16 cellular contexts compared by ENCODE assay signal in genomic region chr17:65584604-65585521, GRCh38. TPM values are rescaled to one million over a fixed set of nuclear protein-coding genes. Genes with fewer than 3 reads are reported as not detected.
DNase-seq lines count a peak whose midpoint lies in the region; ATAC-seq and TF ChIP-seq lines count a peak whose summit lies in the region.
"Had no signal": no experiment of that assay in that cellular context is flagged by ENCODE, and none has a peak within 500 bp of the region (broad histone marks: within the 10 kb centered on the region; RNA-seq: fewer than 3 reads in every experiment).

No MANE protein-coding gene starts in this region.

- TF ChIP-seq CTCF in SK-N-SH (IDR thresholded peaks at IDR 0.05): no peak
- TF ChIP-seq CTCF in gastrocnemius medialis (IDR thresholded peaks at IDR 0.05 in 4 of 5, conservative IDR thresholded peaks at IDR 0.05 in 1 of 5): no peak

- H3K27me3 ChIP-seq in SK-N-SH (ENCODE audit: insufficient read depth) (no peaks in the 10 kb centered on the region), gastrocnemius medialis (no peaks in the 10 kb centered on the region)
- H3K27me3 ChIP-seq: Peyer's patch had no signal

- no peak for TF ChIP-seq POLR2A in gastrocnemius medialis (IDR thresholded peaks at IDR 0.05)

- H3K79me2 ChIP-seq in SK-N-SH (ENCODE audit: insufficient read depth): no peaks in the 10 kb centered on the region

- H3F3A ChIP-seq in SK-N-SH (replicated peaks; ENCODE audit: insufficient read depth): no peaks in the 10 kb centered on the region

- TF ChIP-seq EP300 in SK-N-SH (IDR thresholded peaks at IDR 0.05; ENCODE audit: borderline replicate concordance in 1 of 2, low read depth in 1 of 2, low read length in 1 of 2): no peak

- in situ Hi-C loops in gastrocnemius medialis (cut with MboI; ENCODE audit: low sequenced_read_pairs in 4 of 4): no loop called here

- intact Hi-C loops in gastrocnemius medialis (cut with DNase I; ENCODE audit: low total_unique reads) (no loop called here), left colon (cut with DNase I, micrococcal nuclease) (no loop called here)

- no peaks in the 10 kb centered on the region for H3K36me3 ChIP-seq in SK-N-SH (replicated peaks in 1 of 2; ENCODE audit: control insufficient read depth in 1 of 2, insufficient read depth in 2 of 2, low read length in 1 of 2)
- H3K36me3 ChIP-seq in gastrocnemius medialis: no peaks in the 10 kb centered on the region
- H3K36me3 ChIP-seq: Peyer's patch had no signal

- H3K9ac ChIP-seq in SK-N-SH: no peak overlapping the region

- 66% methylated on average over 11 of the region's 12 CpGs for WGBS in SK-N-SH (ENCODE audit: low lambda C conversion rate)

- no peaks in the 10 kb centered on the region for H4K20me1 ChIP-seq in SK-N-SH (ENCODE audit: insufficient read depth)

- H3K27ac ChIP-seq in SK-N-SH (ENCODE audit: low read depth in 2 of 2, low read length in 1 of 2) (no peak overlapping the region), gastrocnemius medialis (peak overlapping the region in 2 of 4 donors; percentile 11 to 33)
- H3K27ac ChIP-seq: Peyer's patch had no signal

- no peak overlapping the region for H2AFZ ChIP-seq in SK-N-SH (ENCODE audit: low read depth)

- H3K9me3 ChIP-seq in SK-N-SH (no peaks in the 10 kb centered on the region), gastrocnemius medialis (no peaks in the 10 kb centered on the region)
- H3K9me3 ChIP-seq: Peyer's patch had no signal

- H3K4me2 ChIP-seq in SK-N-SH: no peak overlapping the region

- DNase-seq in SK-N-SH (no peak), HT-29 (ENCODE audit: low spot score) (peak; percentile 66), cerebellum (ENCODE audit: low spot score) (peak; percentile 69), gastrocnemius medialis (peak in 1 of 2 donors; percentile 55), left colon (no peak), NCI-H748 (lab: John Stamatoyannopoulos, UW; ENCODE audit: unreplicated experiment) (no peak), AML-193 (lab: John Stamatoyannopoulos, UW) (no peak)
- DNase-seq: activated CD4-positive, alpha-beta T cell treated with anti-CD3 and anti-CD28 coated beads for 1 hour; H7; natural killer cell; NCI-H146; NCI-H524 treated with DMSO at 0.1 percent for 48 hours; stimulated activated naive CD4-positive, alpha-beta T cell treated with Interleukin-2 at 50 U/mL for 16 hours had no signal

- CTCF ChIA-PET in SK-N-SH (lab: Yijun Ruan, JAX): interaction anchor here (0.6 kb wide), 1 partner anchor 10 kb away, joined by 3 read pairs; no protein-coding TSS in a partner anchor

- H3K4me3 ChIP-seq in SK-N-SH (ENCODE audit: low read depth in 2 of 2, low read length in 1 of 2) (no peak overlapping the region), gastrocnemius medialis (no peak overlapping the region)
- H3K4me3 ChIP-seq: K562, Peyer's patch had no signal

- TF ChIP-seq RAD21 in SK-N-SH (IDR thresholded peaks at IDR 0.05; ENCODE audit: low read length): no peak

- no peaks in the 10 kb centered on the region for H3K9me2 ChIP-seq in SK-N-SH

- H3K4me1 ChIP-seq in SK-N-SH (ENCODE audit: control insufficient read depth in 1 of 2, insufficient read depth in 2 of 2, low read depth in 1 of 2, low read length in 1 of 2) (peaks cover 0 to 13% of the 10 kb centered on the region in 2 experiments; a peak in 1 of 4 replicates), gastrocnemius medialis (peaks cover 0 to 15% of the 10 kb centered on the region in 2 donors)

- peak; percentile 30 for ATAC-seq in SK-N-SH treated with all-trans-retinoic acid at 6 μM for 48 hours
- ATAC-seq in gastrocnemius medialis: peak; percentile 37 to 78
- no peak for ATAC-seq in left colon
- ATAC-seq: K562, natural killer cell had no signal

- POLR2A ChIA-PET in SK-N-SH (lab: Yijun Ruan, JAX): no interaction called here

TF ChIP-seq in SK-N-SH treated with all-trans-retinoic acid at 6 μM for 48 hours, 23 proteins besides CTCF, POLR2A, EP300 and RAD21:
- TF ChIP-seq ZNF70 (CRISPR knock-in tag; IDR thresholded peaks at IDR 0.05) (no peak), SNAI2 (CRISPR knock-in tag; IDR thresholded peaks at IDR 0.05) (no peak), CSDC2 (CRISPR knock-in tag; IDR thresholded peaks at IDR 0.05) (no peak), POU6F1 (CRISPR knock-in tag; IDR thresholded peaks at IDR 0.05; ENCODE audit: borderline replicate concordance, low read depth) (no peak), OSR1 (CRISPR knock-in tag; IDR thresholded peaks at IDR 0.05) (no peak), PPARA (CRISPR knock-in tag; IDR thresholded peaks at IDR 0.05; ENCODE audit: borderline replicate concordance) (no peak), ZFP3 (CRISPR knock-in tag; IDR thresholded peaks at IDR 0.05) (no peak), GLIS3 (CRISPR knock-in tag; IDR thresholded peaks at IDR 0.05) (no peak), ISL1 (CRISPR knock-in tag; IDR thresholded peaks at IDR 0.05) (no peak), RARB (CRISPR knock-in tag; IDR thresholded peaks at IDR 0.05) (no peak), ZFP30 (CRISPR knock-in tag; IDR thresholded peaks at IDR 0.05) (no peak), ZC3H10 (CRISPR knock-in tag; IDR thresholded peaks at IDR 0.05) (no peak), ZNF565 (CRISPR knock-in tag; conservative IDR thresholded peaks at IDR 0.05; ENCODE audit: low read depth) (no peak)

TF ChIP-seq in SK-N-SH, 30 proteins besides CTCF, POLR2A, EP300 and RAD21 (continues in another document):
- TF ChIP-seq FOSL2 (IDR thresholded peaks at IDR 0.05; ENCODE audit: borderline replicate concordance, low read depth) (no peak), PBX3 (IDR thresholded peaks at IDR 0.05) (no peak), MEF2A (IDR thresholded peaks at IDR 0.05; ENCODE audit: borderline replicate concordance, low read depth) (no peak), EZH2phosphoT487 (IDR thresholded peaks at IDR 0.05; ENCODE audit: borderline replicate concordance, low read depth) (no peak), RCOR1 (IDR thresholded peaks at IDR 0.05; ENCODE audit: low read length) (no peak), NRF1 (IDR thresholded peaks at IDR 0.05; ENCODE audit: low read depth, low read length) (no peak), YY1 (IDR thresholded peaks at IDR 0.05; ENCODE audit: low read depth) (no peak), RXRA (IDR thresholded peaks at IDR 0.05; ENCODE audit: borderline replicate concordance, low read depth) (no peak), TAF1 (IDR thresholded peaks at IDR 0.05; ENCODE audit: borderline replicate concordance, low read depth, low read length) (no peak), RFX5 (IDR thresholded peaks at IDR 0.05; ENCODE audit: low read length) (no peak), GATA2 (CRISPR knock-in tag; IDR thresholded peaks at IDR 0.05) (no peak), POLR2AphosphoS5 (IDR thresholded peaks at IDR 0.05; ENCODE audit: low read depth, low read length) (no peak), ZBTB33 (IDR thresholded peaks at IDR 0.05; ENCODE audit: borderline replicate concordance, low read depth) (no peak), SIN3A (IDR thresholded peaks at IDR 0.05; ENCODE audit: borderline replicate concordance, low read depth, low read length) (no peak), MXI1 (IDR thresholded peaks at IDR 0.05; ENCODE audit: low read depth, low read length) (no peak)
- TF ChIP-seq, protein P1, sequence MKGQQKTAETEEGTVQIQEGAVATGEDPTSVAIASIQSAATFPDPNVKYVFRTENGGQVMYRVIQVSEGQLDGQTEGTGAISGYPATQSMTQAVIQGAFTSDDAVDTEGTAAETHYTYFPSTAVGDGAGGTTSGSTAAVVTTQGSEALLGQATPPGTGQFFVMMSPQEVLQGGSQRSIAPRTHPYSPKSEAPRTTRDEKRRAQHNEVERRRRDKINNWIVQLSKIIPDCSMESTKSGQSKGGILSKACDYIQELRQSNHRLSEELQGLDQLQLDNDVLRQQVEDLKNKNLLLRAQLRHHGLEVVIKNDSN (IDR thresholded peaks at IDR 0.05; ENCODE audit: borderline replicate concordance, low read depth): no peak
- TF ChIP-seq, protein P2, sequence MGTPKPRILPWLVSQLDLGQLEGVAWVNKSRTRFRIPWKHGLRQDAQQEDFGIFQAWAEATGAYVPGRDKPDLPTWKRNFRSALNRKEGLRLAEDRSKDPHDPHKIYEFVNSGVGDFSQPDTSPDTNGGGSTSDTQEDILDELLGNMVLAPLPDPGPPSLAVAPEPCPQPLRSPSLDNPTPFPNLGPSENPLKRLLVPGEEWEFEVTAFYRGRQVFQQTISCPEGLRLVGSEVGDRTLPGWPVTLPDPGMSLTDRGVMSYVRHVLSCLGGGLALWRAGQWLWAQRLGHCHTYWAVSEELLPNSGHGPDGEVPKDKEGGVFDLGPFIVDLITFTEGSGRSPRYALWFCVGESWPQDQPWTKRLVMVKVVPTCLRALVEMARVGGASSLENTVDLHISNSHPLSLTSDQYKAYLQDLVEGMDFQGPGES (IDR thresholded peaks at IDR 0.05; ENCODE audit: low read depth, low read length): no peak

RNA-seq across cellular contexts. Expression of gene AXIN2, which starts 23.4 kb away (rescaled TPM):
- polyA plus RNA-seq in SK-N-SH (2012; rRNA removed): 7.9 and 8.3 TPM in 2 replicates
- 5.4 and 7.0 TPM in 2 replicates for polyA plus RNA-seq in SK-N-SH (2012; cell fraction: cytosol; rRNA removed)
- polyA plus RNA-seq in SK-N-SH (2012; cell fraction: nucleus; rRNA removed): 17.8 and 19.1 TPM in 2 replicates
- 58.9 and 72.1 TPM in 2 replicates for total RNA-seq in HT-29 (2014; rRNA removed; shearing (Covaris generic))
- 41.2 TPM for total RNA-seq in cerebellum
- 10 to 100 TPM in 3 of 4 donors, 1 to 10 TPM in 1; 9.9 to 27.2 (median 17.9) TPM for total RNA-seq in gastrocnemius medialis
- total RNA-seq in left colon: 10 to 100 TPM; 27.0 to 46.5 TPM

Comparison
In these comparisons a context has a peak if more than half of its experiments do, and no peak if none do; other contexts are left out.
1. DNase-seq: peak in HT-29 (single experiment) and cerebellum (single experiment); none in SK-N-SH (single experiment), left colon (0 of 2), NCI-H748 (single experiment) and AML-193 (0 of 2).